9 cellular contexts compared by ENCODE assay signal in genomic region chr17:6303664-6304063, GRCh38.
DNase-seq lines count a peak whose midpoint lies in the region; TF ChIP-seq lines count a peak whose summit lies in the region.
"Had no signal": no experiment of that assay in that cellular context is flagged by ENCODE, and none has a peak within 500 bp of the region (broad histone marks: within the 10 kb centered on the region; RNA-seq: fewer than 3 reads in every experiment).

No MANE protein-coding gene starts in this region.

- intact Hi-C loops in A673 (cut with micrococcal nuclease; ENCODE audit: unreplicated experiment) = no loop called here

- H3K4me3 ChIP-seq in A673 (ENCODE audit: low read depth, low read length, poor library complexity, severe bottlenecking) (no peak overlapping the region), fibroblast of the aortic adventitia (ENCODE audit: low read depth, low read length) (no peak overlapping the region)

- H3K36me3 ChIP-seq in A673 (ENCODE audit: insufficient read depth, low read length, poor library complexity, severe bottlenecking) = no peaks in the 10 kb centered on the region

- POLR2A ChIA-PET in A673 (lab: Charles Lee; ENCODE audit: low non-redundant PET) = no interaction called here

- CTCF ChIA-PET in A673 (lab: Charles Lee) = no interaction called here

- H3K27ac ChIP-seq in A673 (ENCODE audit: low read depth, low read length, poor library complexity, severe bottlenecking) = no peak overlapping the region

- BruUV-seq in A673 (replicated peaks; lab: Mats Ljungman, UMichigan) = no TSS peak

- H3K27me3 ChIP-seq in A673 (replicated peaks; ENCODE audit: insufficient read depth, low read depth, low read length, poor library complexity) = peaks cover 69% of the 10 kb centered on the region

- peak; percentile 51 for DNase-seq in A673 (ENCODE audit: low spot score)
- peak; percentile 5 for DNase-seq in GM19238 (ENCODE audit: insufficient read length, low spot score)
- DNase-seq in SW480 (ENCODE audit: low spot score) = peak; percentile 14
- peak; percentile 8 for DNase-seq in fibroblast of the aortic adventitia (ENCODE audit: low read depth)
- DNase-seq in NCI-H526 (lab: John Stamatoyannopoulos, UW) = no peak
- DNase-seq in NCI-H187 (lab: John Stamatoyannopoulos, UW) = no peak
- no peak for DNase-seq in NCI-H774 (lab: John Stamatoyannopoulos, UW)
- no peak for DNase-seq in SKM-1 treated with dmso at 0.1 percent for 144 hours (lab: John Stamatoyannopoulos, UW; ENCODE audit: unreplicated experiment)
- DNase-seq: activated effector memory CD4-positive, alpha-beta T cell treated with Interleukin-2 at 50 U/mL for 16 hours had no signal

- TF ChIP-seq CTCF in A673 (conservative IDR thresholded peaks at IDR 0.05; ENCODE audit: low read depth, low read length) (no peak), fibroblast of the aortic adventitia (IDR thresholded peaks at IDR 0.05; ENCODE audit: insufficient read depth, low read length) (no peak)

- H3K4me1 ChIP-seq in A673 (ENCODE audit: insufficient read depth, low read length, poor library complexity, severe bottlenecking) = no peaks in the 10 kb centered on the region

- H3K9me3 ChIP-seq in A673 (ENCODE audit: low read depth, low read length, poor library complexity, severe bottlenecking) = no peaks in the 10 kb centered on the region

Comparison
In these comparisons a context has a peak if more than half of its experiments do, and no peak if none do; other contexts are left out.
1. DNase-seq: peak in A673 (single experiment), GM19238 (single experiment), SW480 (single experiment) and fibroblast of the aortic adventitia (single experiment); none in NCI-H526 (0 of 2), NCI-H187 (0 of 2), NCI-H774 (single experiment) and SKM-1 treated with dmso at 0.1 percent for 144 hours (single experiment).